23 cellular contexts compared by ENCODE assay signal in the genomic region with DNA sequence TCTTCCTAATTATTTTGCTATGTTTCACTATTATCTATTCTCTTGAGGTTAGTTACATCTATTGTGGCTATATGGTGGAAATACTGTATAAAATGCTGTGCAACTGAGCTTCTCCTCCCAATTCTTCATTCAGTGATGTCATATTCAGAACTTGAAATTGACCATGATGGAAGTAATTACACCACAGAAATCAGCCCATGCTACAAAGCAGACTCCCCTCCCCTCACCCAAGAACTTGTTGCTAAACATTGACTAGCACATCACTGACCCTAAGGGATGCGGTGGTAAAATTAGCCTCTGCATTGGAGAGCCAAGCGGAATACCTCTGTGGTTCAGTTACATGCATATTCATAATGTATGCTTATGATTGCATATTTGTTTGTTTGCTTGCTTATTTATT. TPM values are rescaled to one million over a fixed set of nuclear protein-coding genes. Genes with fewer than 3 reads are reported as not detected.
A peak's percentile ranks its signal among the peaks of the same experiment; 100 is the strongest.
DNase-seq lines count a peak whose midpoint lies in the region; ATAC-seq and TF ChIP-seq lines count a peak whose summit lies in the region.
"Had no signal": no experiment of that assay in that cellular context is flagged by ENCODE, and none has a peak within 500 bp of the region (broad histone marks: within the 10 kb centered on the region; RNA-seq: fewer than 3 reads in every experiment).

No MANE protein-coding gene starts in this region.

- intact Hi-C loops in heart left ventricle (cut with DNase I) = loop anchor here in 6 of 10 donors (5.0 to 10.0 kb wide), 4 partner anchors 39 to 147 kb away; no protein-coding TSS in a partner anchor
- intact Hi-C loops in left cardiac atrium (cut with DNase I) = no loop called here
- intact Hi-C loops in aorta (cut with DNase I) = loop anchor here in 1 of 2 donors (10.0 kb wide), 1 partner anchor 377 kb away; no protein-coding TSS in a partner anchor

- H3K27me3 ChIP-seq in heart left ventricle (no peaks in the 10 kb centered on the region), osteoblast (ENCODE audit: insufficient read depth, low read length) (no peaks in the 10 kb centered on the region), aorta (ENCODE audit: control insufficient read depth in 1 of 2, insufficient read depth in 2 of 2, low read length in 1 of 2) (no peaks in the 10 kb centered on the region)

- no peak for TF ChIP-seq CTCF in heart left ventricle (IDR thresholded peaks at IDR 0.05)
- TF ChIP-seq CTCF in coronary artery (IDR thresholded peaks at IDR 0.05) = no peak
- no peak for TF ChIP-seq CTCF in osteoblast (IDR thresholded peaks at IDR 0.05; ENCODE audit: extremely low read depth, low read depth, low read length)

- ATAC-seq in heart left ventricle (peak in 1 of 4 donors; percentile 22), left cardiac atrium (no peak), aorta (ENCODE audit: low FRiP score) (no peak)
- ATAC-seq: activated CD4-positive, alpha-beta T cell treated with anti-CD3 and anti-CD28 coated beads for 36 hours; GM23338; naive thymus-derived CD8-positive, alpha-beta T cell had no signal

- H3K4me2 ChIP-seq in osteoblast (ENCODE audit: insufficient read depth, low read length) = peak overlapping the region; percentile 90

- H4K20me1 ChIP-seq in osteoblast (ENCODE audit: insufficient read depth, low read length) = peaks cover 87% of the 10 kb centered on the region

- peaks cover 0 to 20% (median 3%) of the 10 kb centered on the region in 9 donors for H3K36me3 ChIP-seq in heart left ventricle
- peaks cover 68% of the 10 kb centered on the region for H3K36me3 ChIP-seq in osteoblast (ENCODE audit: insufficient read depth, low read length)
- no peaks in the 10 kb centered on the region for H3K36me3 ChIP-seq in aorta (ENCODE audit: control insufficient read depth in 1 of 2, insufficient read depth in 2 of 2, low read length in 1 of 2)

- H3K79me2 ChIP-seq in osteoblast (ENCODE audit: insufficient read depth, low read length) = peaks cover 100% of the 10 kb centered on the region

- H3K4me3 ChIP-seq in heart left ventricle (peak overlapping the region in 1 of 12 donors; percentile 4), coronary artery (peak overlapping the region; percentile 56), osteoblast (ENCODE audit: insufficient read depth, low read length) (peak overlapping the region; percentile 13), aorta (ENCODE audit: low read length in 2 of 2) (no peak overlapping the region)
- H3K4me3 ChIP-seq: GM23338 had no signal

- H3K4me1 ChIP-seq in heart left ventricle (peaks cover 0 to 99% (median 64%) of the 10 kb centered on the region in 12 donors), osteoblast (ENCODE audit: insufficient read depth, low read length) (peaks cover 97% of the 10 kb centered on the region), aorta (ENCODE audit: control insufficient read depth in 1 of 2, insufficient read depth in 2 of 2, low read length in 2 of 2) (peaks cover 12 to 17% of the 10 kb centered on the region in 2 donors)

- H3K9me3 ChIP-seq in heart left ventricle = no peaks in the 10 kb centered on the region
- no peaks in the 10 kb centered on the region for H3K9me3 ChIP-seq in osteoblast (ENCODE audit: low read depth, low read length)
- no peaks in the 10 kb centered on the region for H3K9me3 ChIP-seq in aorta (ENCODE audit: control insufficient read depth, low read length)

- WGBS in heart left ventricle, 4 donors = 48 to 63% (median 59%) methylated on average over 2 of the region's 2 CpGs
- 30% methylated on average over 2 of the region's 2 CpGs for WGBS in aorta, 2 donors

- peak overlapping the region in 11 of 12 donors; percentile 12 to 92 (median 85) for H3K27ac ChIP-seq in heart left ventricle
- H3K27ac ChIP-seq in coronary artery = peak overlapping the region; percentile 79 to 81
- H3K27ac ChIP-seq in osteoblast (ENCODE audit: low read depth, low read length) = peak overlapping the region; percentile 94
- peak overlapping the region; percentile 51 to 79 for H3K27ac ChIP-seq in aorta (ENCODE audit: low read depth in 1 of 2, low read length in 2 of 2)

- TF ChIP-seq POLR2A in heart left ventricle (IDR thresholded peaks at IDR 0.05) = no peak

- DNase-seq in heart left ventricle (no peak), left cardiac atrium (no peak), coronary artery (ENCODE audit: low spot score) (no peak), osteoblast (ENCODE audit: insufficient read length, low spot score, missing footprints) (peak; percentile 30), aorta (no peak), globus pallidus (ENCODE audit: low spot score) (no peak), AG08396 (ENCODE audit: low spot score) (no peak), T1000 (lab: John Stamatoyannopoulos, UW) (no peak)
- DNase-seq: activated CD4-positive, alpha-beta T cell treated with anti-CD3 and anti-CD28 coated beads for 36 hours; activated gamma-delta T cell treated with Interleukin-2 at 50 U/mL for 16 hours; activated T-cell treated with anti-CD3 and anti-CD28 coated beads, Interleukin-2, amount 50 U/mL, for 24 hours; CD4-positive, alpha-beta memory T cell; effector CD8-positive, alpha-beta T cell; hypothalamus; immature natural killer cell; MV-4-11; naive thymus-derived CD8-positive, alpha-beta T cell; NCI-H146; NCI-H446 treated with DMSO at 0.1 percent for 48 hours; occipital lobe; stimulated activated CD4-positive, alpha-beta T cell treated with anti-CD3 and anti-CD28 coated beads, Interleukin-2, amount 100 ng/mL, for 24 hours; T-helper 2 cell had no signal

- no peak overlapping the region for H2AFZ ChIP-seq in osteoblast (ENCODE audit: low read length)
- H2AFZ ChIP-seq: GM23338 had no signal

RNA-seq across cellular contexts. Expression of gene CALD1, which starts 8.8 kb away (rescaled TPM):
- total RNA-seq in heart left ventricle (100 to 1,000 TPM in 8 of 9 donors, 10 to 100 TPM in 1; 89.6 to 186 (median 130) TPM), left cardiac atrium (100 to 1,000 TPM; 181 to 194 TPM), osteoblast (1,075 and 1,123 TPM in 2 replicates), aorta (1,000 to 10,000 TPM; 1,102 to 1,700 TPM)
- polyA plus RNA-seq in heart left ventricle (100 to 1,000 TPM in 1 of 2 donors, 10 to 100 TPM in 1; 95.1 to 104 TPM), aorta (1,000 to 10,000 TPM in 1 of 2 donors, 100 to 1,000 TPM in 1; 658 to 1,235 TPM)
- total RNA-seq: CD4-positive, alpha-beta memory T cell; naive thymus-derived CD8-positive, alpha-beta T cell had no signal
- polyA plus RNA-seq: naive thymus-derived CD8-positive, alpha-beta T cell had no signal

Comparison
In these comparisons a context has a peak if more than half of its experiments do, and no peak if none do; other contexts are left out.
1. intact Hi-C loops: an anchor here in heart left ventricle (5.0 to 10.0 kb wide); none called in left cardiac atrium.
2. H3K4me3 ChIP-seq: peak in coronary artery (single experiment) and osteoblast (single experiment); none in aorta (0 of 2).
3. Peak in every context shown above with its lines, with median percentiles within 50 percentile points of each other: H3K27ac ChIP-seq.